In the genomic region with DNA sequence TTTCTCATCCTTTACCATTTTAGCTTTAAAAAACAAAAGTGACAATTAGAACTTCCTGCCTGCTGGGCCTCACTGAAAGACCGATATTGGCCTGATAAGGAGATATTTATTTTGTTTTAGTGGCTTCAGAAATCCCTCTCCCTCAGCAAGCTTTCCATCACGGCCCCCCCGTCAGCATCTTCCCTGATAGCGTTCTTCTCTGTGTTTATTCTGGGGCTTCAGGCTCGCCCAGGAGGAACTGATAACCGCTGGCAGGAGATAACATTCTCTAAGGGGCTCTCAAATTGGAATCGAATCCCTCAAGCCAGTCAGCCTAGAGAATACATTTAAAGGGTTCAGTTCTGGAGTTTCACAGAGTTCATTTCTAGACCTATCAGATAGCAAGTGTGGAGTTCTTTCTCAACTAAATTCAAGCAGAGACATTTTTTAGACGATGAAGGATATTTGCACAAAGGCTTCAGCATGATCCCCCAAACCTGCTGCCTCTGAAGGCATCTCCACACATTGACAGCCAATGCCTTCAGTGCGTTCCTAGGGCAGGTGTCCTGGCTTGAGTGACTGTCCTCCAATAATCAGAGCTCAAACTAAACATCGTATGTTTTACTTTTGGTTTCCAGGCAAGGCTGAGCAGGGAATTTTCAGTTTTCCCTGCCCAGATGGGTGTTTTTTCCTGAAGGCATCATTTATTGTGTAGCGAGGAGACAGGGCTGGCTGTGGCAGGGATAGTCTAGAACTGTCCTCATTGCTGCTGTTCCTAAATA, we compare ENCODE assay signal across 9 cellular contexts. TPM values are rescaled to one million over a fixed set of nuclear protein-coding genes. Genes with fewer than 3 reads are reported as not detected.
A peak's percentile ranks its signal among the peaks of the same experiment; 100 is the strongest.
DNase-seq lines count a peak whose midpoint lies in the region; ATAC-seq and TF ChIP-seq lines count a peak whose summit lies in the region.
"Had no signal": no experiment of that assay in that cellular context is flagged by ENCODE, and none has a peak within 500 bp of the region (broad histone marks: within the 10 kb centered on the region; RNA-seq: fewer than 3 reads in every experiment).

No MANE protein-coding gene starts in this region.

- peak overlapping the region; percentile 92 to 100 (median 96) for H3K4me3 Mint-ChIP-seq in CD8-positive, alpha-beta memory T cell

- POLR2A ChIA-PET in CD8-positive, alpha-beta memory T cell (lab: Charles Lee) = interaction anchor here (0.6 to 2.1 kb wide), 5 partner anchors 9 to 63 kb away, joined by 3 to 10 read pairs (median 4); no protein-coding TSS in a partner anchor

- H3K27me3 ChIP-seq in CD8-positive, alpha-beta memory T cell (ENCODE audit: insufficient read depth, low read length, poor library complexity, severe bottlenecking) = no peaks in the 10 kb centered on the region
- H3K27me3 ChIP-seq in MG63 (no peaks in the 10 kb centered on the region; the same call in 1 of the 2 replicates), duodenal mucosa (ENCODE audit: control insufficient read depth in 1 of 2, insufficient read depth in 2 of 2, low read length in 2 of 2) (no peaks in the 10 kb centered on the region), neutrophil (no peaks in the 10 kb centered on the region)

- no peaks in the 10 kb centered on the region for H3K27me3 Mint-ChIP-seq in CD8-positive, alpha-beta memory T cell

- DNase-seq in CD8-positive, alpha-beta memory T cell = no peak
- DNase-seq in MG63 = no peak
- no peak for DNase-seq in ecto neural progenitor cell (ENCODE audit: low spot score)
- DNase-seq in NCI-H1930 (lab: John Stamatoyannopoulos, UW) = no peak
- no peak for DNase-seq in NCI-H1417 treated with DMSO at 0.1 percent for 48 hours (lab: John Stamatoyannopoulos, UW)
- DNase-seq: NCI-H510A had no signal

- CTCF ChIA-PET in CD8-positive, alpha-beta memory T cell (lab: Charles Lee) = interaction anchor here (0.7 to 2.2 kb wide), 5 partner anchors 8 to 120 kb away, joined by 3 to 5 read pairs (median 4); no protein-coding TSS in a partner anchor

- peak overlapping the region; percentile 66 to 98 (median 95) for H3K27ac Mint-ChIP-seq in CD8-positive, alpha-beta memory T cell

- H3K4me1 Mint-ChIP-seq in CD8-positive, alpha-beta memory T cell = peaks cover 68 to 95% (median 94%) of the 10 kb centered on the region in 3 donors

- H3K36me3 Mint-ChIP-seq in CD8-positive, alpha-beta memory T cell = peaks cover 23 to 87% (median 72%) of the 10 kb centered on the region in 3 donors

- H3K36me3 ChIP-seq in CD8-positive, alpha-beta memory T cell (ENCODE audit: insufficient read depth, low read length) = peaks cover 23% of the 10 kb centered on the region
- H3K36me3 ChIP-seq in MG63 = no peaks in the 10 kb centered on the region
- peaks cover 30% of the 10 kb centered on the region in 2 donors for H3K36me3 ChIP-seq in duodenal mucosa (ENCODE audit: control insufficient read depth in 1 of 2, insufficient read depth in 2 of 2, low read length in 2 of 2)
- H3K36me3 ChIP-seq in neutrophil = peaks cover 36% of the 10 kb centered on the region

- peaks cover 55% of the 10 kb centered on the region for H3K4me1 ChIP-seq in CD8-positive, alpha-beta memory T cell (ENCODE audit: insufficient read depth, low read length)
- H3K4me1 ChIP-seq in duodenal mucosa (ENCODE audit: control insufficient read depth in 1 of 2, insufficient read depth in 2 of 2, low read length in 2 of 2) (peaks cover 28 to 39% of the 10 kb centered on the region in 2 donors), neutrophil (ENCODE audit: control insufficient read depth in 1 of 2, insufficient read depth in 1 of 2, low read depth in 1 of 2, low read length in 1 of 2) (peaks cover 13 to 24% of the 10 kb centered on the region in 2 experiments)

- H3K4me3 ChIP-seq in CD8-positive, alpha-beta memory T cell (ENCODE audit: low read length) = peak overlapping the region; percentile 75
- H3K4me3 ChIP-seq in MG63 (peak overlapping the region; percentile 17), duodenal mucosa (ENCODE audit: low read depth in 1 of 2, low read length in 2 of 2) (peak overlapping the region; percentile 67 to 72), neutrophil (ENCODE audit: low read depth in 1 of 2, low read length in 1 of 2) (no peak overlapping the region)

- H3K9me3 Mint-ChIP-seq in CD8-positive, alpha-beta memory T cell = no peaks in the 10 kb centered on the region

- no peak for ATAC-seq in HG03442 (IDR thresholded peaks at IDR 0.05; ENCODE audit: unreplicated experiment)

- TF ChIP-seq CTCF in neutrophil (IDR thresholded peaks at IDR 0.05) = no peak

- peak overlapping the region; percentile 27 to 67 for H3K9ac ChIP-seq in duodenal mucosa (ENCODE audit: low read depth in 1 of 2, low read length in 2 of 2)

- H3K9me3 ChIP-seq in CD8-positive, alpha-beta memory T cell (ENCODE audit: low read length) = no peaks in the 10 kb centered on the region
- H3K9me3 ChIP-seq in MG63 = no peaks in the 10 kb centered on the region
- no peaks in the 10 kb centered on the region for H3K9me3 ChIP-seq in duodenal mucosa (ENCODE audit: control insufficient read depth in 1 of 2, low read length in 2 of 2)
- no peaks in the 10 kb centered on the region for H3K9me3 ChIP-seq in neutrophil

- H3K27ac ChIP-seq in CD8-positive, alpha-beta memory T cell (ENCODE audit: low read depth, low read length) = peak overlapping the region; percentile 52
- H3K27ac ChIP-seq in duodenal mucosa (ENCODE audit: low read depth, low read length) = peak overlapping the region; percentile 2
- peak overlapping the region; percentile 44 for H3K27ac ChIP-seq in neutrophil

RNA-seq across cellular contexts. Expression of a gene that starts 17.0 kb away (rescaled TPM):
- 10 to 100 TPM; 88.2 to 90.7 TPM for total RNA-seq in CD8-positive, alpha-beta memory T cell
- polyA plus RNA-seq in CD8-positive, alpha-beta memory T cell = 79.8 TPM
- not detected in 2 replicates for total RNA-seq in MG63 (2014; rRNA removed; shearing (Covaris generic); ENCODE audit: low replicate concordance)

Comparison
In these comparisons a context has a peak if more than half of its experiments do, and no peak if none do; other contexts are left out.
1. H3K27ac ChIP-seq: peak in every context shown above with its lines; median percentile 52 in CD8-positive, alpha-beta memory T cell; 44 in neutrophil; 2 in duodenal mucosa.
2. H3K4me3 ChIP-seq: peak in CD8-positive, alpha-beta memory T cell (single experiment), MG63 (single experiment) and duodenal mucosa (2 of 2); none in neutrophil (0 of 2).
3. RNA of a gene that starts 17.0 kb away (total RNA-seq): 88.2 to 90.7 TPM in CD8-positive, alpha-beta memory T cell; not detected in MG63; every median in the first group is over 10 times any median in the second.